28 cellular contexts compared by ENCODE assay signal in the genomic region with DNA sequence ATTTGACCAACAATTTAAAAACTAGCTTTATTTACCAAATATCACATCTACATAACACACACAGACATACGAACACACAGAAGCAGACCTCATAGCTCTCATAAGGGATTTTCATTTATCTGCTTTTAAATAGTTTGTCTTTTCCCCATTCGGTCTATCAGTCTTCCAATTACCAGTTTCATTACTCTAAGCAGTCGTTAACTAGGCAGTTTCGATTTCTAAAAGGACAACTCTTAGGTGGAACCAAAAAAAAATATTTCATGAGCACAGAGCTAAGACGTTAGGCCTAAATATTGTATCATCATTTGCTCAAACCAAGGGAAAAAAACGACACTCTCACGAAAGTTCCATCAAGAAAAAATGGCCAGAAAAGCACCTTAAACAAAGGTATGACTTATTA.
"Had no signal": no experiment of that assay in that cellular context is flagged by ENCODE, and none has a peak within 500 bp of the region (broad histone marks: within the 10 kb centered on the region; RNA-seq: fewer than 3 reads in every experiment).

No MANE protein-coding gene starts in this region.

- FAIRE-seq: small intestine had no signal

- H3K27ac Mint-ChIP-seq: natural killer cell; nephron; neural progenitor cell; progenitor cell of endocrine pancreas; stimulated activated effector memory CD8-positive, alpha-beta T cell treated with anti-CD3 and anti-CD28 coated beads, Interleukin-12 subunit alpha, Interleukin-12 subunit beta, amount 100 ng/mL, for 72 hours; stimulated activated naive B cell treated with anti-CD40 and anti-IgM and Interleukin-4, amounts not matched to agents 10 μg/mL and 1 μg/mL and 100 μg/mL, for 72 hours; stimulated activated naive CD8-positive, alpha-beta T cell treated with anti-CD3 and anti-CD28 coated beads, Interleukin-15, Interleukin-2, amounts not matched to agents 100 ng/mL and 50 ng/mL, for 24 hours had no signal

- H3K36me3 Mint-ChIP-seq: natural killer cell; neural progenitor cell; stimulated activated effector memory CD8-positive, alpha-beta T cell treated with anti-CD3 and anti-CD28 coated beads, Interleukin-12 subunit alpha, Interleukin-12 subunit beta, amount 100 ng/mL, for 72 hours; stimulated activated naive B cell treated with anti-CD40 and anti-IgM and Interleukin-4, amounts not matched to agents 10 μg/mL and 1 μg/mL and 100 μg/mL, for 72 hours had no signal

- H3K4me3 Mint-ChIP-seq: natural killer cell; nephron; neural progenitor cell; stimulated activated effector memory CD8-positive, alpha-beta T cell treated with anti-CD3 and anti-CD28 coated beads, Interleukin-12 subunit alpha, Interleukin-12 subunit beta, amount 100 ng/mL, for 72 hours; stimulated activated naive B cell treated with anti-CD40 and anti-IgM and Interleukin-4, amounts not matched to agents 10 μg/mL and 1 μg/mL and 100 μg/mL, for 72 hours; stimulated activated naive CD8-positive, alpha-beta T cell treated with anti-CD3 and anti-CD28 coated beads, Interleukin-15, Interleukin-2, amounts not matched to agents 100 ng/mL and 50 ng/mL, for 24 hours had no signal

- H2AFZ ChIP-seq: neural progenitor cell, parathyroid adenoma had no signal

- H3K79me2 ChIP-seq: parathyroid adenoma had no signal

- ATAC-seq: natural killer cell; psoas muscle; right cardiac atrium; right lobe of liver; stimulated activated effector memory CD8-positive, alpha-beta T cell treated with anti-CD3 and anti-CD28 coated beads, Interleukin-12 subunit alpha, Interleukin-12 subunit beta, amount 100 ng/mL, for 72 hours; stimulated activated naive B cell treated with anti-CD40 and anti-IgM and Interleukin-4, amounts not matched to agents 10 μg/mL and 1 μg/mL and 100 μg/mL, for 72 hours had no signal

- H3K4me2 ChIP-seq: neural progenitor cell had no signal

- H3K4me1 Mint-ChIP-seq: natural killer cell; nephron; neural progenitor cell; stimulated activated effector memory CD8-positive, alpha-beta T cell treated with anti-CD3 and anti-CD28 coated beads, Interleukin-12 subunit alpha, Interleukin-12 subunit beta, amount 100 ng/mL, for 72 hours; stimulated activated naive B cell treated with anti-CD40 and anti-IgM and Interleukin-4, amounts not matched to agents 10 μg/mL and 1 μg/mL and 100 μg/mL, for 72 hours had no signal

- H3K36me3 ChIP-seq: neural progenitor cell, ovary, right lobe of liver, sigmoid colon, stomach, thoracic aorta, thyroid gland, tibial nerve, upper lobe of left lung, uterus had no signal

- H3K9me3 Mint-ChIP-seq: stimulated activated naive CD8-positive, alpha-beta T cell treated with anti-CD3 and anti-CD28 coated beads, Interleukin-15, Interleukin-2, amounts not matched to agents 100 ng/mL and 50 ng/mL, for 24 hours had no signal

- H3K9me3 ChIP-seq: ovary, psoas muscle, right lobe of liver, sigmoid colon, thoracic aorta, thyroid gland, tibial nerve, upper lobe of left lung, uterus had no signal

- H3K4me1 ChIP-seq: neural progenitor cell, parathyroid adenoma, psoas muscle, right lobe of liver, sigmoid colon, stomach, thyroid gland, tibial nerve, upper lobe of left lung, uterus had no signal

- H3K9ac ChIP-seq: neural progenitor cell, parathyroid adenoma had no signal

- H3K27me3 Mint-ChIP-seq: progenitor cell of endocrine pancreas; stimulated activated naive B cell treated with anti-CD40 and anti-IgM and Interleukin-4, amounts not matched to agents 10 μg/mL and 1 μg/mL and 100 μg/mL, for 72 hours; stimulated activated naive CD8-positive, alpha-beta T cell treated with anti-CD3 and anti-CD28 coated beads, Interleukin-15, Interleukin-2, amounts not matched to agents 100 ng/mL and 50 ng/mL, for 24 hours had no signal

- DNase-seq: natural killer cell; occipital lobe; ovary; posterior cingulate gyrus; psoas muscle; right cardiac atrium; right lobe of liver; sigmoid colon; small intestine; stimulated activated CD4-positive, alpha-beta T cell treated with anti-CD3 and anti-CD28 coated beads, Interleukin-15, amount 100 ng/mL, for 24 hours; stimulated activated CD4-positive, alpha-beta T cell treated with anti-CD3 and anti-CD28 coated beads, Interleukin-2, amount 100 ng/mL, for 24 hours; stimulated activated CD4-positive, alpha-beta T cell treated with anti-CD3 and anti-CD28 coated beads, Interleukin-2, amount 100 ng/mL, for 48 hours; stimulated activated CD4-positive, alpha-beta T cell treated with anti-CD3 and anti-CD28 coated beads, Interleukin-4, amount 100 ng/mL, for 24 hours; stimulated activated naive B cell treated with anti-CD40 and anti-IgM and Interleukin-4, amounts not matched to agents 10 μg/mL and 1 μg/mL and 100 μg/mL, for 72 hours; stimulated activated naive CD4-positive, alpha-beta T cell treated with Interleukin-2 at 50 U/mL for 16 hours; stomach; thyroid gland; trophoblast cell; upper lobe of left lung; uterus had no signal

- H3K4me3 ChIP-seq: neural progenitor cell, ovary, psoas muscle, right lobe of liver, sigmoid colon, stomach, thoracic aorta, thyroid gland, tibial nerve, upper lobe of left lung, uterus had no signal

- H3K27ac ChIP-seq: neural progenitor cell, ovary, parathyroid adenoma, psoas muscle, right lobe of liver, sigmoid colon, stomach, thoracic aorta, thyroid gland, tibial nerve, upper lobe of left lung, uterus had no signal

- H3K27me3 ChIP-seq: neural progenitor cell, ovary, right lobe of liver, sigmoid colon, stomach, thyroid gland, tibial nerve, upper lobe of left lung, uterus had no signal
